Comparison of ENCODE assay signal across 28 cellular contexts in the genomic region with DNA sequence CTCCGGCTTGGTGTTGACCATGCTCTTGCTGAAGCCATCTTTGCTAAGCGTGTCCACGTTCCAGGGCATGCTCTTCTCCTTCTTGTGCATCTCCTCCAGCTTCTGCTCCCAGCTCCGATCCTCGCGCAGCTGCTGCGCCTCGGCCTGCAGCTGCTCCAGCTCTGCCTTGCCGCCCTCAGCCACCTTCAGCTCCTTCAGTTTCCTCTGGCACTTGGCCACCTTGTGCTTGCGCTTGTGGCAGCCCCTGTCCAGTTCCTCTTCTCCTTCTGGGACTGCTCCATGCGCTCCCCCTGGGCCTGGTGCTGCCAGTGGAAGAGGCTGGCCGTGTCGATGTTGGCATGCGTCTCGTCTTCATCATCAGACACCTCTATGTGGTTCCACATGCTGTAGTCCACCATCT.
"Had no signal": no experiment of that assay in that cellular context is flagged by ENCODE, and none has a peak within 500 bp of the region (broad histone marks: within the 10 kb centered on the region; RNA-seq: fewer than 3 reads in every experiment).

No MANE protein-coding gene starts in this region.

- ATAC-seq: Panc1, Right ventricle myocardium inferior had no signal

- H3K9me3 ChIP-seq: SJSA1, SK-N-SH had no signal

- H3K36me3 ChIP-seq: SJSA1 had no signal

- H3K4me1 ChIP-seq: SJSA1 had no signal

- DNase-seq: Karpas-422, KBM-7, MM.1S, MV-4-11, NCI-H1092, NCI-H1105, NCI-H1417 treated with DMSO at 0.1 percent for 48 hours, NCI-H1436 treated with DMSO at 0.1 percent for 48 hours, NCI-H1694 treated with DMSO at 0.1 percent for 48 hours, NCI-H187 treated with DMSO at 0.1 percent for 48 hours, NCI-H2081, NCI-H2171 treated with DMSO at 0.1 percent for 48 hours, NCI-H2227 treated with DMSO at 0.1 percent for 48 hours, NCI-H345, NCI-H446, NCI-H510A treated with DMSO at 0.1 percent for 48 hours, NCI-H524 treated with DMSO at 0.1 percent for 48 hours, NCI-H526 treated with DMSO at 0.1 percent for 48 hours, NCI-H774, PC-9, SHP77, SK-N-SH, SW 1271 had no signal

- H3K4me3 ChIP-seq: PC-9, SJSA1 had no signal

- H3K9ac ChIP-seq: KMS-11, SK-N-SH had no signal

- H2AFZ ChIP-seq: PC-9 had no signal

- H3K27ac ChIP-seq: KMS-11, PC-9, RWPE1, SJSA1 had no signal

- H3K4me2 ChIP-seq: KMS-11, PC-9, SK-N-SH had no signal
